ENCODE assay signal across 8 cellular contexts in genomic region chr4:76504613-76505465, GRCh38.
A peak's percentile ranks its signal among the peaks of the same experiment; 100 is the strongest.
DNase-seq lines count a peak whose midpoint lies in the region; ATAC-seq, FAIRE-seq and TF ChIP-seq lines count a peak whose summit lies in the region.

No MANE protein-coding gene starts in this region.

- ATAC-seq in GM18519 (IDR thresholded peaks at IDR 0.05; ENCODE audit: low FRiP score, unreplicated experiment): no peak
- ATAC-seq in HG03432 (IDR thresholded peaks at IDR 0.05; ENCODE audit: unreplicated experiment): no peak

- DNase-seq in GM18507 (ENCODE audit: extremely low spot score, insufficient read length, low read depth) (peak; percentile 18), NCI-H526 (lab: John Stamatoyannopoulos, UW) (peak; percentile 23 to 43), cerebellar cortex (ENCODE audit: low spot score) (peak; percentile 66), medulla oblongata (ENCODE audit: extremely low spot score) (peak; percentile 74)
- DNase-seq in activated naive CD4-positive, alpha-beta T cell treated with Interleukin-2 at 50 U/mL for 16 hours: no peak

- TF ChIP-seq CTCF in C4-2B (conservative IDR thresholded peaks at IDR 0.05): peak; percentile 77

- no peak overlapping the region for H3K27ac ChIP-seq in C4-2B

- FAIRE-seq in GM18507 (lab: Jason Lieb, UNC): peak; percentile 88
